1 cellular context compared by ENCODE assay signal in genomic region chr6:111238464-111239119, GRCh38.
TF ChIP-seq lines count a peak whose summit lies in the region.

No MANE protein-coding gene starts in this region.

TF ChIP-seq in SK-N-SH, 30 proteins besides CTCF, POLR2A, EP300 and RAD21 (continued from another document):
- no peak for TF ChIP-seq GABPA (IDR thresholded peaks at IDR 0.05; ENCODE audit: low read depth)
- no peak for TF ChIP-seq REST (IDR thresholded peaks at IDR 0.05; ENCODE audit: low read depth, low read length)
- TF ChIP-seq MXI1 (IDR thresholded peaks at IDR 0.05; ENCODE audit: low read depth, low read length) = no peak
- peak; percentile 69 for TF ChIP-seq FOSL2 (IDR thresholded peaks at IDR 0.05; ENCODE audit: borderline replicate concordance, low read depth)
- TF ChIP-seq TAF1 (IDR thresholded peaks at IDR 0.05; ENCODE audit: borderline replicate concordance, low read depth, low read length) = no peak
- TF ChIP-seq IRF3 (IDR thresholded peaks at IDR 0.05; ENCODE audit: low read depth, low read length) = no peak
- TF ChIP-seq YY1 (IDR thresholded peaks at IDR 0.05; ENCODE audit: low read depth) = no peak
- TF ChIP-seq FOXM1 (IDR thresholded peaks at IDR 0.05; ENCODE audit: low read depth) = no peak
- TF ChIP-seq POLR2AphosphoS5 (IDR thresholded peaks at IDR 0.05; ENCODE audit: low read depth, low read length) = no peak
- no peak for TF ChIP-seq TEAD4 (IDR thresholded peaks at IDR 0.05; ENCODE audit: borderline replicate concordance, insufficient read depth)
- no peak for TF ChIP-seq USF2 (IDR thresholded peaks at IDR 0.05; ENCODE audit: borderline replicate concordance, low read depth, low read length)
- peak; percentile 23; the same call in 1 of the 2 replicates for TF ChIP-seq USF1 (IDR thresholded peaks at IDR 0.05; ENCODE audit: borderline replicate concordance, low read depth)
- TF ChIP-seq ZBTB33 (IDR thresholded peaks at IDR 0.05; ENCODE audit: borderline replicate concordance, low read depth) = no peak
- TF ChIP-seq NRF1 (IDR thresholded peaks at IDR 0.05; ENCODE audit: low read depth, low read length) = no peak
